Comparison of ENCODE assay signal across 8 cellular contexts in the genomic region with DNA sequence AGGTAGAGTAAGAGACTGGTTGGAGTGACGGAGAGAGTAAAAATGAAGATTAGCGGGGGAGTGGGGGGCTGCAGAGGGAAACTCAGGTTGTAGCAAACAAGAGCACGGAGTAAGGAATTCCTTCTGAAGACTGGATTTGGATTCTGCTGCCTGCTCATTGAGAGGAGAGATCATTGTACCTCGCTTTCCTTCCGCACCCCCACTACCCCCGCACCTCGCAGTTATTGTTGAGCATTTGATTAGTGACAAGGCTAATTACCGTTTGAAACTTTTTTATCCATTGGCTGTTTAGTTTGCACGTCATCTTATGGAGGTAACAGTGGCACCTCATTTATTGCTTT. TPM values are rescaled to one million over a fixed set of nuclear protein-coding genes. Genes with fewer than 3 reads are reported as not detected.
A peak's percentile ranks its signal among the peaks of the same experiment; 100 is the strongest.
DNase-seq lines count a peak whose midpoint lies in the region.

No MANE protein-coding gene starts in this region.

- H3K36me3 Mint-ChIP-seq in activated naive CD8-positive, alpha-beta T cell = peaks cover 5% of the 10 kb centered on the region

- H3K4me3 Mint-ChIP-seq in activated naive CD8-positive, alpha-beta T cell = peak overlapping the region; percentile 100

- peaks cover 41% of the 10 kb centered on the region for H3K4me1 Mint-ChIP-seq in activated naive CD8-positive, alpha-beta T cell (ENCODE audit: low read depth)

- no peaks in the 10 kb centered on the region for H3K27me3 Mint-ChIP-seq in activated naive CD8-positive, alpha-beta T cell

- peak overlapping the region; percentile 100 for H3K27ac Mint-ChIP-seq in activated naive CD8-positive, alpha-beta T cell

- DNase-seq in activated naive CD4-positive, alpha-beta T cell treated with Interleukin-2 at 50 U/mL for 16 hours = peak; percentile 9
- DNase-seq in activated naive CD4-positive, alpha-beta T cell treated with anti-CD3 and anti-CD28 coated beads, Interleukin-2, amount 50 U/mL, for 16 hours = no peak
- DNase-seq in iPS-NIHi7 (ENCODE audit: extremely low spot score) (peak; percentile 16), HUDEP-2 (lab: John Stamatoyannopoulos, UW; ENCODE audit: unreplicated experiment in 76 of 76) (no peak), hypothalamus (lab: John Stamatoyannopoulos, UW) (no peak), midbrain (lab: John Stamatoyannopoulos, UW) (no peak)

- H3K27ac ChIP-seq in temporal lobe (ENCODE audit: low read depth, low read length) = peak overlapping the region; percentile 59

- H3K9me3 Mint-ChIP-seq in activated naive CD8-positive, alpha-beta T cell (ENCODE audit: low read depth) = no peaks in the 10 kb centered on the region

RNA-seq across cellular contexts. Expression of a gene that starts 0.5 kb away (rescaled TPM):
- 32.9 TPM for total RNA-seq in temporal lobe

RNA-seq across cellular contexts. Expression of a gene that starts 28.1 kb away (rescaled TPM):
- total RNA-seq in temporal lobe = 44.7 TPM

RNA-seq across cellular contexts. Expression of a gene that starts 39.4 kb away (rescaled TPM):
- total RNA-seq in temporal lobe = 1.7 TPM

RNA-seq across cellular contexts. Expression of a gene that starts 42.2 kb away (rescaled TPM):
- total RNA-seq in temporal lobe = 20.7 TPM

RNA-seq across cellular contexts. Expression of a gene that starts 49.2 kb away (rescaled TPM):
- total RNA-seq in temporal lobe = 4.7 TPM

Comparison
In these comparisons a context has a peak if more than half of its experiments do, and no peak if none do; other contexts are left out.
1. DNase-seq: peak in activated naive CD4-positive, alpha-beta T cell treated with Interleukin-2 at 50 U/mL for 16 hours (single experiment) and iPS-NIHi7 (single experiment); none in activated naive CD4-positive, alpha-beta T cell treated with anti-CD3 and anti-CD28 coated beads, Interleukin-2, amount 50 U/mL, for 16 hours (single experiment), HUDEP-2 (0 of 76), hypothalamus (0 of 51) and midbrain (single experiment).